ENCODE assay signal across 8 cellular contexts in the genomic region with DNA sequence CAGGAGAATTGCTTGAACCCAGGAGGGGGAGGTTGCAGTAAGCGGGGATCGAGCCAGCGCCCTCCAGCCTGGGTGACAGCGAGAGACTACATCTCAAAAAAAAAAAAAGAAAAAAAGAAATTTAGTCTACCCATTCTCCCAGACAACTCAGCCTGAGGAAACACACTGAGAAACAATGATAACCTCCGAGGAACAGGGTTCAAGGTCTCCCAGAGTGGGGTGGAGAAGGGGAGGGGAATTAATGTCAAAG. TPM values are rescaled to one million over a fixed set of nuclear protein-coding genes. Genes with fewer than 3 reads are reported as not detected.
A peak's percentile ranks its signal among the peaks of the same experiment; 100 is the strongest.
DNase-seq lines count a peak whose midpoint lies in the region; ATAC-seq and TF ChIP-seq lines count a peak whose summit lies in the region.

No MANE protein-coding gene starts in this region.

- H4K20me1 ChIP-seq in MM.1S (ENCODE audit: insufficient read depth, low read length): no peaks in the 10 kb centered on the region

- no peak for ATAC-seq in natural killer cell treated with Interleukin-12 subunit alpha and Interleukin-12 subunit beta and Interleukin-15 and Interleukin-18, amount 100 ng/mL, for 72 hours
- no peak for ATAC-seq in GM19397 (IDR thresholded peaks at IDR 0.05; ENCODE audit: unreplicated experiment)

- DNase-seq in BJ (ENCODE audit: low read depth) (no peak), MM.1S (no peak), SHP77 (lab: John Stamatoyannopoulos, UW) (no peak), GM03348 (ENCODE audit: low spot score) (no peak), inferior parietal cortex (ENCODE audit: extremely low spot score) (no peak)
- no peak for DNase-seq in natural killer cell treated with Interleukin-12 subunit alpha and Interleukin-12 subunit beta and Interleukin-15 and Interleukin-18, amount 100 ng/mL, for 72 hours (ENCODE audit: low spot score)

- CTCF ChIA-PET in BJ (lab: Yijun Ruan, JAX): interaction anchor here (0.9 to 2.2 kb wide), 5 partner anchors 8 to 136 kb away, joined by 4 to 13 read pairs (median 5); a partner anchor contains a TSS

- H3K9ac ChIP-seq in MM.1S (ENCODE audit: low read length) (peak overlapping the region; percentile 76; the same call in 1 of the 2 replicates), duodenal mucosa (ENCODE audit: low read depth in 1 of 2, low read length in 2 of 2) (peak overlapping the region; percentile 51 to 100)

- TF ChIP-seq CTCF in BJ (IDR thresholded peaks at IDR 0.05; ENCODE audit: insufficient read depth, low read depth, low read length) (no peak), MM.1S (IDR thresholded peaks at IDR 0.05; ENCODE audit: low read length) (no peak)

- no peaks in the 10 kb centered on the region for H3K9me2 ChIP-seq in MM.1S (replicated peaks; ENCODE audit: insufficient read depth, low read length)

- H3K27ac Mint-ChIP-seq in natural killer cell treated with Interleukin-12 subunit alpha and Interleukin-12 subunit beta and Interleukin-15 and Interleukin-18, amount 100 ng/mL, for 72 hours: peak overlapping the region; percentile 79 to 91

- POLR2A ChIA-PET in BJ (lab: Charles Lee): no interaction called here

- H2AFZ ChIP-seq in MM.1S (ENCODE audit: low read length): peak overlapping the region; percentile 56

- H3K4me3 Mint-ChIP-seq in natural killer cell treated with Interleukin-12 subunit alpha and Interleukin-12 subunit beta and Interleukin-15 and Interleukin-18, amount 100 ng/mL, for 72 hours: peak overlapping the region; percentile 96

- H3K79me2 ChIP-seq in MM.1S (ENCODE audit: low read length): peaks cover 35% of the 10 kb centered on the region

- H3F3A ChIP-seq in MM.1S (ENCODE audit: insufficient read depth, low read length): peaks cover 4% of the 10 kb centered on the region

- no peaks in the 10 kb centered on the region for H3K27me3 ChIP-seq in BJ (ENCODE audit: control insufficient read depth, insufficient read depth, low read length)
- H3K27me3 ChIP-seq in MM.1S (replicated peaks; ENCODE audit: insufficient read depth, low read length): no peaks in the 10 kb centered on the region
- no peaks in the 10 kb centered on the region for H3K27me3 ChIP-seq in duodenal mucosa (ENCODE audit: control insufficient read depth in 1 of 2, insufficient read depth in 2 of 2, low read length in 2 of 2)

- H3K9me3 ChIP-seq in MM.1S (replicated peaks; ENCODE audit: insufficient read depth, low read length) (no peaks in the 10 kb centered on the region), duodenal mucosa (ENCODE audit: control insufficient read depth in 1 of 2, low read length in 2 of 2) (no peaks in the 10 kb centered on the region)

- peaks cover 20 to 26% of the 10 kb centered on the region in 2 donors for H3K4me1 Mint-ChIP-seq in natural killer cell treated with Interleukin-12 subunit alpha and Interleukin-12 subunit beta and Interleukin-15 and Interleukin-18, amount 100 ng/mL, for 72 hours (ENCODE audit: low read depth in 2 of 2)

- H3K36me3 Mint-ChIP-seq in natural killer cell treated with Interleukin-12 subunit alpha and Interleukin-12 subunit beta and Interleukin-15 and Interleukin-18, amount 100 ng/mL, for 72 hours: peaks cover 14% of the 10 kb centered on the region

- peak overlapping the region; percentile 98 for H3K4me2 ChIP-seq in MM.1S (ENCODE audit: low read depth, low read length)

- H3K4me3 ChIP-seq in BJ (ENCODE audit: low read depth, low read length): peak overlapping the region; percentile 59; the same call in 1 of the 2 replicates
- peak overlapping the region; percentile 86 for H3K4me3 ChIP-seq in MM.1S (ENCODE audit: low read length)
- H3K4me3 ChIP-seq in duodenal mucosa (ENCODE audit: low read depth in 1 of 2, low read length in 2 of 2): peak overlapping the region; percentile 56 to 95

- H3K36me3 ChIP-seq in BJ (ENCODE audit: control insufficient read depth, insufficient read depth, low read length): no peaks in the 10 kb centered on the region
- H3K36me3 ChIP-seq in MM.1S (replicated peaks; ENCODE audit: insufficient read depth, low read length): no peaks in the 10 kb centered on the region
- H3K36me3 ChIP-seq in duodenal mucosa (ENCODE audit: control insufficient read depth in 1 of 2, insufficient read depth in 2 of 2, low read length in 2 of 2): no peaks in the 10 kb centered on the region

- no peaks in the 10 kb centered on the region for H3K27me3 Mint-ChIP-seq in natural killer cell treated with Interleukin-12 subunit alpha and Interleukin-12 subunit beta and Interleukin-15 and Interleukin-18, amount 100 ng/mL, for 72 hours

- no peaks in the 10 kb centered on the region for H3K9me3 Mint-ChIP-seq in natural killer cell treated with Interleukin-12 subunit alpha and Interleukin-12 subunit beta and Interleukin-15 and Interleukin-18, amount 100 ng/mL, for 72 hours

- H3K4me1 ChIP-seq in MM.1S (ENCODE audit: low read length): peaks cover 4% of the 10 kb centered on the region
- H3K4me1 ChIP-seq in duodenal mucosa (ENCODE audit: control insufficient read depth in 1 of 2, insufficient read depth in 2 of 2, low read length in 2 of 2): peaks cover 4 to 14% of the 10 kb centered on the region in 2 donors

- H3K27ac ChIP-seq in MM.1S (ENCODE audit: low read length) (peak overlapping the region; percentile 65; the same call in 1 of the 2 replicates), duodenal mucosa (ENCODE audit: low read depth, low read length) (peak overlapping the region; percentile 96)

RNA-seq across cellular contexts. Expression of a gene that starts 1.4 kb away (rescaled TPM):
- polyA plus RNA-seq in BJ (2011; rRNA removed): 110 and 117 TPM in 2 replicates
- 119 and 157 TPM in 2 replicates for polyA minus RNA-seq in BJ (2011; rRNA and poly(A)+ RNA removed)
- 100 to 1,000 TPM; 447 to 589 TPM for total RNA-seq in natural killer cell treated with Interleukin-12 subunit alpha and Interleukin-12 subunit beta and Interleukin-15 and Interleukin-18, amount 100 ng/mL, for 72 hours

RNA-seq across cellular contexts. Expression of a gene that starts 7.7 kb away (rescaled TPM):
- polyA plus RNA-seq in BJ (2011; rRNA removed): 1.0 and 1.2 TPM in 2 replicates
- 0.66 TPM in 1 of 2 replicates, not detected in the other for polyA minus RNA-seq in BJ (2011; rRNA and poly(A)+ RNA removed)
- total RNA-seq in natural killer cell treated with Interleukin-12 subunit alpha and Interleukin-12 subunit beta and Interleukin-15 and Interleukin-18, amount 100 ng/mL, for 72 hours: 1 to 10 TPM; 3.2 to 3.6 TPM

RNA-seq across cellular contexts. Expression of a gene that starts 9.1 kb away (rescaled TPM):
- 27.3 and 42.3 TPM in 2 replicates for polyA plus RNA-seq in BJ (2011; rRNA removed)
- polyA minus RNA-seq in BJ (2011; rRNA and poly(A)+ RNA removed): 19.1 and 27.1 TPM in 2 replicates
- total RNA-seq in natural killer cell treated with Interleukin-12 subunit alpha and Interleukin-12 subunit beta and Interleukin-15 and Interleukin-18, amount 100 ng/mL, for 72 hours: 1 to 10 TPM; 5.9 to 7.8 TPM

RNA-seq across cellular contexts. Expression of a gene that starts 38.1 kb away (rescaled TPM):
- 2.6 and 4.5 TPM in 2 replicates for polyA plus RNA-seq in BJ (2011; rRNA removed)
- polyA minus RNA-seq in BJ (2011; rRNA and poly(A)+ RNA removed): 10.1 and 15.8 TPM in 2 replicates
- 10 to 100 TPM; 16.3 to 18.0 TPM for total RNA-seq in natural killer cell treated with Interleukin-12 subunit alpha and Interleukin-12 subunit beta and Interleukin-15 and Interleukin-18, amount 100 ng/mL, for 72 hours
